In genomic region chr3:124409650-124410275, GRCh38 we compare ENCODE assay signal across 12 cellular contexts.
DNase-seq lines count a peak whose midpoint lies in the region; ATAC-seq, FAIRE-seq and TF ChIP-seq lines count a peak whose summit lies in the region.
"Had no signal": no experiment of that assay in that cellular context is flagged by ENCODE, and none has a peak within 500 bp of the region (broad histone marks: within the 10 kb centered on the region; RNA-seq: fewer than 3 reads in every experiment).

No MANE protein-coding gene starts in this region.

- peak overlapping the region; percentile 42 for H3K4me3 Mint-ChIP-seq in astrocyte (ENCODE audit: unreplicated experiment)
- H3K4me3 Mint-ChIP-seq: activated T-cell treated with anti-CD3 and anti-CD28 coated beads, Interleukin-2, amount 50 U/mL, for 72 hours; stimulated activated naive CD8-positive, alpha-beta T cell treated with anti-CD3 and anti-CD28 coated beads, Interleukin-15, Interleukin-2, amounts not matched to agents 100 ng/mL and 50 ng/mL, for 24 hours had no signal

- peak overlapping the region; percentile 94 for H3K27ac Mint-ChIP-seq in astrocyte (ENCODE audit: unreplicated experiment)
- H3K27ac Mint-ChIP-seq: activated T-cell treated with anti-CD3 and anti-CD28 coated beads, Interleukin-2, amount 50 U/mL, for 72 hours; stimulated activated naive CD8-positive, alpha-beta T cell treated with anti-CD3 and anti-CD28 coated beads, Interleukin-15, Interleukin-2, amounts not matched to agents 100 ng/mL and 50 ng/mL, for 24 hours had no signal

- H3K4me1 ChIP-seq in cardiac muscle cell (ENCODE audit: low read depth) = no peaks in the 10 kb centered on the region
- no peaks in the 10 kb centered on the region for H3K4me1 ChIP-seq in right atrium auricular region
- H3K4me1 ChIP-seq in astrocyte (ENCODE audit: insufficient read depth, low read length) = peaks cover 5% of the 10 kb centered on the region
- H3K4me1 ChIP-seq: parathyroid adenoma had no signal

- peaks cover 13% of the 10 kb centered on the region for H3K36me3 Mint-ChIP-seq in astrocyte (ENCODE audit: low read depth, unreplicated experiment)

- no peaks in the 10 kb centered on the region for H3K79me2 ChIP-seq in astrocyte (ENCODE audit: insufficient read depth, low read length)
- H3K79me2 ChIP-seq: parathyroid adenoma had no signal

- no peak overlapping the region for H2AFZ ChIP-seq in astrocyte (ENCODE audit: low read depth, low read length)
- H2AFZ ChIP-seq: parathyroid adenoma had no signal

- H3K9ac ChIP-seq in astrocyte (ENCODE audit: low read length) = no peak overlapping the region
- H3K9ac ChIP-seq: parathyroid adenoma had no signal

- ATAC-seq in GM19397 (IDR thresholded peaks at IDR 0.05; ENCODE audit: unreplicated experiment) = no peak
- no peak for ATAC-seq in HG03025 (IDR thresholded peaks at IDR 0.05; ENCODE audit: low FRiP score, unreplicated experiment)
- no peak for ATAC-seq in HG02884 (IDR thresholded peaks at IDR 0.05; ENCODE audit: unreplicated experiment)
- ATAC-seq: activated T-cell treated with anti-CD3 and anti-CD28 coated beads, Interleukin-2, amount 50 U/mL, for 72 hours had no signal

- peaks cover 20% of the 10 kb centered on the region for H3K4me1 Mint-ChIP-seq in astrocyte (ENCODE audit: low read depth, unreplicated experiment)

- H3K4me2 ChIP-seq in astrocyte (ENCODE audit: low read length) = peak overlapping the region; percentile 42

- DNase-seq in cardiac muscle cell (ENCODE audit: low read depth in 1 of 2, low spot score in 1 of 2) = peak; percentile 12 to 43
- DNase-seq in right atrium auricular region (ENCODE audit: low spot score) = no peak
- DNase-seq in astrocyte (ENCODE audit: low read depth) = peak; percentile 64
- peak; percentile 74 for DNase-seq in islet precursor cell
- DNase-seq in activated CD4-positive, alpha-beta T cell treated with anti-CD3 and anti-CD28 coated beads for 1 hour = no peak
- DNase-seq: activated T-cell treated with anti-CD3 and anti-CD28 coated beads, Interleukin-2, amount 50 U/mL, for 72 hours had no signal

- no peak for FAIRE-seq in astrocyte (lab: Jason Lieb, UNC)
- FAIRE-seq: A204.1 had no signal

- H3K27me3 ChIP-seq in cardiac muscle cell (no peaks in the 10 kb centered on the region), right atrium auricular region (no peaks in the 10 kb centered on the region), astrocyte (ENCODE audit: insufficient read depth, low read length) (no peaks in the 10 kb centered on the region)

- H3K4me3 ChIP-seq in cardiac muscle cell = no peak overlapping the region
- H3K4me3 ChIP-seq in right atrium auricular region = no peak overlapping the region
- H3K4me3 ChIP-seq in astrocyte (ENCODE audit: insufficient read depth, low read depth, low read length) = no peak overlapping the region

- H3K27ac ChIP-seq in cardiac muscle cell (no peak overlapping the region), right atrium auricular region (no peak overlapping the region), astrocyte (ENCODE audit: low read depth, low read length) (peak overlapping the region; percentile 9)
- H3K27ac ChIP-seq: parathyroid adenoma had no signal

- TF ChIP-seq CTCF in cardiac muscle cell (IDR thresholded peaks at IDR 0.05; ENCODE audit: low read depth, low read length) (no peak), right atrium auricular region (IDR thresholded peaks at IDR 0.05) (no peak), astrocyte (IDR thresholded peaks at IDR 0.05; ENCODE audit: insufficient read depth, low read depth, low read length) (no peak)

- no peaks in the 10 kb centered on the region for H3K27me3 Mint-ChIP-seq in astrocyte (ENCODE audit: low read depth, unreplicated experiment)
- H3K27me3 Mint-ChIP-seq: stimulated activated naive CD8-positive, alpha-beta T cell treated with anti-CD3 and anti-CD28 coated beads, Interleukin-15, Interleukin-2, amounts not matched to agents 100 ng/mL and 50 ng/mL, for 24 hours had no signal

- no peaks in the 10 kb centered on the region for H3K36me3 ChIP-seq in cardiac muscle cell
- H3K36me3 ChIP-seq in right atrium auricular region = peaks cover 15% of the 10 kb centered on the region
- H3K36me3 ChIP-seq in astrocyte (ENCODE audit: insufficient read depth, low read length) = no peaks in the 10 kb centered on the region

- no peaks in the 10 kb centered on the region for H3K9me3 ChIP-seq in cardiac muscle cell (ENCODE audit: low read depth)
- H3K9me3 ChIP-seq in right atrium auricular region = no peaks in the 10 kb centered on the region
- H3K9me3 ChIP-seq in astrocyte (ENCODE audit: insufficient read depth, low read depth, low read length) = no peaks in the 10 kb centered on the region

- H3K9me3 Mint-ChIP-seq in astrocyte (ENCODE audit: unreplicated experiment) = no peaks in the 10 kb centered on the region
- H3K9me3 Mint-ChIP-seq: activated T-cell treated with anti-CD3 and anti-CD28 coated beads, Interleukin-2, amount 50 U/mL, for 72 hours; stimulated activated naive CD8-positive, alpha-beta T cell treated with anti-CD3 and anti-CD28 coated beads, Interleukin-15, Interleukin-2, amounts not matched to agents 100 ng/mL and 50 ng/mL, for 24 hours had no signal

- no peaks in the 10 kb centered on the region for H4K20me1 ChIP-seq in astrocyte (ENCODE audit: insufficient read depth, low read length)

Comparison
In these comparisons a context has a peak if more than half of its experiments do, and no peak if none do; other contexts are left out.
1. DNase-seq: peak in cardiac muscle cell (2 of 2), astrocyte (single experiment) and islet precursor cell (single experiment); none in right atrium auricular region (single experiment) and activated CD4-positive, alpha-beta T cell treated with anti-CD3 and anti-CD28 coated beads for 1 hour (single experiment).